10 cellular contexts compared by ENCODE assay signal in genomic region chr19:7789447-7789846, GRCh38. TPM values are rescaled to one million over a fixed set of nuclear protein-coding genes. Genes with fewer than 3 reads are reported as not detected.
A peak's percentile ranks its signal among the peaks of the same experiment; 100 is the strongest.
DNase-seq lines count a peak whose midpoint lies in the region; ATAC-seq lines count a peak whose summit lies in the region.
"Had no signal": no experiment of that assay in that cellular context is flagged by ENCODE, and none has a peak within 500 bp of the region (broad histone marks: within the 10 kb centered on the region; RNA-seq: fewer than 3 reads in every experiment).

No MANE protein-coding gene starts in this region.

- H3K4me3 ChIP-seq in HUES64 (ENCODE audit: low read length): peak overlapping the region; percentile 49

- ATAC-seq in esophagus mucosa (peak; percentile 16), HG02588 (IDR thresholded peaks at IDR 0.05; ENCODE audit: unreplicated experiment) (no peak)

- H3K27me3 ChIP-seq in HUES64 (ENCODE audit: insufficient read depth, low read length): peaks cover 59% of the 10 kb centered on the region

- H3K9ac ChIP-seq in HUES64 (ENCODE audit: low read depth, low read length): no peak overlapping the region

- WGBS in HUES64: 16% methylated on average over 31 of the region's 31 CpGs

- H3K9me3 ChIP-seq in HUES64 (ENCODE audit: insufficient read depth, low read depth, low read length): no peaks in the 10 kb centered on the region

- H3K27ac ChIP-seq in HUES64 (ENCODE audit: low read depth, low read length): no peak overlapping the region
- H3K27ac ChIP-seq: cardiac muscle cell, VCaP had no signal

- H3K4me1 ChIP-seq in HUES64 (ENCODE audit: insufficient read depth, low read length): peaks cover under 1% of the 10 kb centered on the region

- peak; percentile 23 for DNase-seq in T-helper 9 cell
- peak; percentile 34 to 39 for DNase-seq in stimulated activated CD4-positive, alpha-beta T cell treated with anti-CD3 and anti-CD28 coated beads, Interleukin-2, amount 100 ng/mL, for 24 hours
- DNase-seq in NCI-H2081 (lab: John Stamatoyannopoulos, UW): no peak
- DNase-seq in GOT3 (lab: John Stamatoyannopoulos, UW): no peak

- H3K36me3 ChIP-seq in HUES64 (ENCODE audit: insufficient read depth, low read length): no peaks in the 10 kb centered on the region
- H3K36me3 ChIP-seq: cardiac muscle cell had no signal

RNA-seq across cellular contexts. Expression of gene CLEC4M, which starts 26.4 kb away (rescaled TPM):
- polyA plus RNA-seq in HUES64 (2013, experiment 1 of 2): not detected
- polyA plus RNA-seq in HUES64 (2013, experiment 2 of 2): not detected
- total RNA-seq in esophagus mucosa: not detected

RNA-seq across cellular contexts. Expression of gene EVI5L, which starts 40.6 kb away (rescaled TPM):
- polyA plus RNA-seq in HUES64 (2013, experiment 1 of 2): 5.0 TPM
- 6.6 TPM for polyA plus RNA-seq in HUES64 (2013, experiment 2 of 2)
- total RNA-seq in esophagus mucosa: 9.6 TPM

RNA-seq across cellular contexts. Expression of gene CD209, which starts 42.1 kb away (rescaled TPM):
- not detected for polyA plus RNA-seq in HUES64 (2013, experiment 1 of 2)
- polyA plus RNA-seq in HUES64 (2013, experiment 2 of 2): not detected
- total RNA-seq in esophagus mucosa: 0.32 TPM
- total RNA-seq: cardiac muscle cell, glomerular endothelial cell had no signal
- polyA plus RNA-seq: cardiac muscle cell had no signal

RNA-seq across cellular contexts. Expression of gene CLEC4G, which starts 57.5 kb away (rescaled TPM):
- polyA plus RNA-seq in HUES64 (2013, experiment 1 of 2): not detected
- polyA plus RNA-seq in HUES64 (2013, experiment 2 of 2): not detected
- not detected for total RNA-seq in esophagus mucosa
- total RNA-seq: cardiac muscle cell, glomerular endothelial cell had no signal
- polyA plus RNA-seq: cardiac muscle cell had no signal

Comparison
In these comparisons a context has a peak if more than half of its experiments do, and no peak if none do; other contexts are left out.
1. DNase-seq: peak in T-helper 9 cell (single experiment) and stimulated activated CD4-positive, alpha-beta T cell treated with anti-CD3 and anti-CD28 coated beads, Interleukin-2, amount 100 ng/mL, for 24 hours (2 of 2); none in NCI-H2081 (0 of 2) and GOT3 (single experiment).